ENCODE assay signal across 8 cellular contexts in genomic region chr12:31728917-31729640, GRCh38. TPM values are rescaled to one million over a fixed set of nuclear protein-coding genes. Genes with fewer than 3 reads are reported as not detected.
DNase-seq lines count a peak whose midpoint lies in the region; ATAC-seq and TF ChIP-seq lines count a peak whose summit lies in the region.

AMN1 (minus strand) TSS chr12:31729021; CDS start chr12:31729008, 13 bp downstream.

- H4K20me1 ChIP-seq in mammary epithelial cell (ENCODE audit: insufficient read depth, low read length), result no peaks in the 10 kb centered on the region

- peak; percentile 99 for DNase-seq in NCI-H2196 (lab: John Stamatoyannopoulos, UW; ENCODE audit: unreplicated experiment)
- DNase-seq in WERI-Rb-1, result peak; percentile 99
- peak; percentile 100 for DNase-seq in mammary epithelial cell

- in situ Hi-C loops in mammary epithelial cell (cut with MboI; ENCODE audit: low sequenced_read_pairs in 2 of 2), result no loop called here

- peaks cover 4% of the 10 kb centered on the region for H3K9me3 ChIP-seq in WERI-Rb-1 (ENCODE audit: severe bottlenecking)
- H3K9me3 ChIP-seq in mammary epithelial cell (replicated peaks; ENCODE audit: insufficient read depth, low read length), result peaks cover 22% of the 10 kb centered on the region
- H3K9me3 ChIP-seq in iPS-20b (ENCODE audit: insufficient read depth, low read depth, low read length), result no peaks in the 10 kb centered on the region
- no peaks in the 10 kb centered on the region for H3K9me3 ChIP-seq in skeletal muscle tissue (ENCODE audit: control insufficient read depth in 3 of 3, low read length in 3 of 3)

- no peaks in the 10 kb centered on the region for H3K27me3 ChIP-seq in ACC112 (ENCODE audit: insufficient read depth, low read length)
- no peaks in the 10 kb centered on the region for H3K27me3 ChIP-seq in WERI-Rb-1 (ENCODE audit: insufficient read depth, low read depth, severe bottlenecking)
- no peaks in the 10 kb centered on the region for H3K27me3 ChIP-seq in mammary epithelial cell (ENCODE audit: insufficient read depth, low read length)
- H3K27me3 ChIP-seq in iPS-20b (ENCODE audit: insufficient read depth, low read length), result peaks cover 21% of the 10 kb centered on the region
- H3K27me3 ChIP-seq in skeletal muscle tissue (ENCODE audit: control insufficient read depth in 3 of 3, insufficient read depth in 3 of 3, low read length in 3 of 3), result no peaks in the 10 kb centered on the region

- intact Hi-C loops in mammary epithelial cell (cut with micrococcal nuclease), result loop anchor here (1.0 to 2.0 kb wide), 4 partner anchors 20 to 261 kb away; partner anchors contain the start of genes ETFBKMT and RESF1

- H2AFZ ChIP-seq in ACC112 (ENCODE audit: low read length, unreplicated experiment) (peak within 1 kb of the TSS; percentile 96), mammary epithelial cell (ENCODE audit: low read depth, low read length) (peak within 1 kb of the TSS; percentile 87)

- CTCF ChIA-PET in mammary epithelial cell (lab: Charles Lee; ENCODE audit: low non-redundant PET), result no interaction called here

- H3K4me3 ChIP-seq in ACC112 (ENCODE audit: low read depth, low read length) (peak within 1 kb of the TSS; percentile 86), WERI-Rb-1 (ENCODE audit: low read depth, low read length) (peak within 1 kb of the TSS; percentile 82), mammary epithelial cell (replicated peaks in 1 of 3; ENCODE audit: insufficient read depth in 1 of 3, low read depth in 2 of 3, low read length in 3 of 3) (peak within 1 kb of the TSS; percentile 60 to 71 (median 62)), iPS-20b (ENCODE audit: low read length) (peak within 1 kb of the TSS; percentile 89), skeletal muscle tissue (ENCODE audit: low read length in 3 of 3) (peak within 1 kb of the TSS; percentile 83 to 96 (median 92))

- H3K9ac ChIP-seq in mammary epithelial cell (ENCODE audit: insufficient read depth, low read length) (peak within 1 kb of the TSS; percentile 93), iPS-20b (ENCODE audit: low read depth, low read length) (peak within 1 kb of the TSS; percentile 81), skeletal muscle tissue (ENCODE audit: low read depth in 1 of 3, low read length in 3 of 3) (peak within 1 kb of the TSS; percentile 90 to 95 (median 90))

- dilution Hi-C loops in mammary epithelial cell (cut with HindIII; ENCODE audit: low sequenced_read_pairs), result no loop called here

- H3K36me3 ChIP-seq in ACC112 (ENCODE audit: insufficient read depth, low read length) (no peaks in the 10 kb centered on the region), WERI-Rb-1 (no peaks in the 10 kb centered on the region), mammary epithelial cell (ENCODE audit: insufficient read depth, low read length) (no peaks in the 10 kb centered on the region), iPS-20b (ENCODE audit: insufficient read depth, low read depth, low read length) (no peaks in the 10 kb centered on the region), skeletal muscle tissue (ENCODE audit: control insufficient read depth in 3 of 3, insufficient read depth in 3 of 3, low read length in 3 of 3) (no peaks in the 10 kb centered on the region)

- H3K79me2 ChIP-seq in ACC112 (ENCODE audit: control insufficient read depth, insufficient read depth, low read length, unreplicated experiment), result no peaks in the 10 kb centered on the region
- H3K79me2 ChIP-seq in mammary epithelial cell (ENCODE audit: insufficient read depth, low read length), result peaks cover 5% of the 10 kb centered on the region

- 7% methylated on average over 17 of the region's 59 CpGs for WGBS in mammary epithelial cell (ENCODE audit: low coverage, missing lambda C conversion rate)

- peak within 1 kb of the TSS; percentile 83 for H3K4me2 ChIP-seq in mammary epithelial cell (ENCODE audit: insufficient read depth, low read depth, low read length)

- TSS peak; percentile 53 for BruUV-seq in mammary epithelial cell (replicated peaks; lab: Mats Ljungman, UMichigan)

- TF ChIP-seq CTCF in WERI-Rb-1 (IDR thresholded peaks at IDR 0.05; ENCODE audit: low read depth, low read length) (no peak), mammary epithelial cell (conservative IDR thresholded peaks at IDR 0.05 in 1 of 2, IDR thresholded peaks at IDR 0.05 in 1 of 2; ENCODE audit: extremely low read depth in 1 of 2, insufficient read depth in 1 of 2, low read depth in 1 of 2, low read length in 2 of 2) (no peak)

- H3K4me1 ChIP-seq in ACC112 (ENCODE audit: control insufficient read depth, insufficient read depth, low read length, unreplicated experiment) (peaks cover 27% of the 10 kb centered on the region), mammary epithelial cell (ENCODE audit: insufficient read depth, low read length) (peaks cover 20% of the 10 kb centered on the region), iPS-20b (ENCODE audit: insufficient read depth, low read length) (peaks cover 23% of the 10 kb centered on the region), skeletal muscle tissue (ENCODE audit: control insufficient read depth in 3 of 3, insufficient read depth in 3 of 3, low read length in 3 of 3) (peaks cover 16 to 29% (median 21%) of the 10 kb centered on the region in 3 donors)

- ATAC-seq in GM18868 (IDR thresholded peaks at IDR 0.05; ENCODE audit: unreplicated experiment) (peak; percentile 93), HG03103 (IDR thresholded peaks at IDR 0.05; ENCODE audit: low read depth, unreplicated experiment) (peak; percentile 94)

- H3K27ac ChIP-seq in ACC112 (ENCODE audit: low read depth, low read length) (peak within 1 kb of the TSS; percentile 67), WERI-Rb-1 (peak within 1 kb of the TSS; percentile 83), mammary epithelial cell (ENCODE audit: insufficient read depth, low read depth, low read length) (peak within 1 kb of the TSS; percentile 82), iPS-20b (ENCODE audit: low read length) (no peak within 1 kb of the TSS), skeletal muscle tissue (ENCODE audit: low read depth, low read length) (peak within 1 kb of the TSS; percentile 94)

RNA-seq across cellular contexts. Expression of gene AMN1, which starts in this region (rescaled TPM):
- total RNA-seq in mammary epithelial cell, result 1 to 10 TPM; 5.0 to 5.7 TPM
- 6.2 TPM for polyA plus RNA-seq in mammary epithelial cell
- 8.4 TPM for polyA minus RNA-seq in mammary epithelial cell
- total RNA-seq in skeletal muscle tissue, result 11.5 TPM
